ENCODE assay signal across 3 cellular contexts in genomic region chr1:173377266-173377665, GRCh38.
"Had no signal": no experiment of that assay in that cellular context is flagged by ENCODE, and none has a peak within 500 bp of the region (broad histone marks: within the 10 kb centered on the region; RNA-seq: fewer than 3 reads in every experiment).

No MANE protein-coding gene starts in this region.

- DNase-seq: GDM1, GF-D8 had no signal

- H3K4me3 ChIP-seq: GM12878 had no signal
